ENCODE assay signal across 7 cellular contexts in the genomic region with DNA sequence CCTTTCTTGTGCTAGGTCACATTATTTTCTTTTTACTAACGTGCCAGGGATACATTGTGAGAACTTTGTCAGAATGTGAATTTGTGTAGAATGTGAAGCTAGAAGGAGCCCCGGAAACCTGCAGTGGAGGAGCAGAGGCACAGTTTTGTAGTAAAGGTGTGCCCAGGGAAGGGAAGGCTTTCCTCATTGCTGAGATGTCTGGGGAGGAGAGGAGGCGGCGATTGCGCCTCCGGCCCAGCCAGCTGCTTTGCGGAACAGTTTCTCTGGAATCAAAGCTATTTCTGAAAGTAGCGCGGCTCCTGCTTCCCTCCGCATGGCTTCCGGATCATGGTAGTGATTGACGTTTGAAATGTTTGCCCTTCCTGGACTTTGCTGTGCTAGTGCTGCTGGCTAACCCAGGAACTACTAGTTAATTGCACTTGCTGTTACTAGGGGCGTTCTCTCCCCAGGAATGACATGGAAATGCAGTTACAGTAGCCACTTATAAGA.
DNase-seq lines count a peak whose midpoint lies in the region; ATAC-seq and TF ChIP-seq lines count a peak whose summit lies in the region.

No MANE protein-coding gene starts in this region.

- no peak overlapping the region for H3K4me2 ChIP-seq in osteoblast (ENCODE audit: insufficient read depth, low read length)

- peaks cover 7% of the 10 kb centered on the region for H4K20me1 ChIP-seq in osteoblast (ENCODE audit: insufficient read depth, low read length)

- peak overlapping the region; percentile 33 to 78 (median 67) for H3K27ac ChIP-seq in body of pancreas
- H3K27ac ChIP-seq in right lobe of liver: peak overlapping the region; percentile 8 to 57 (median 26)
- H3K27ac ChIP-seq in stomach: peak overlapping the region; percentile 57 to 82 (median 71)
- no peak overlapping the region for H3K27ac ChIP-seq in osteoblast (ENCODE audit: low read depth, low read length)

- no peaks in the 10 kb centered on the region for H3K27me3 ChIP-seq in body of pancreas
- H3K27me3 ChIP-seq in right lobe of liver: no peaks in the 10 kb centered on the region
- H3K27me3 ChIP-seq in stomach: no peaks in the 10 kb centered on the region
- no peaks in the 10 kb centered on the region for H3K27me3 ChIP-seq in osteoblast (ENCODE audit: insufficient read depth, low read length)

- intact Hi-C loops in body of pancreas (cut with DNase I): no loop called here
- intact Hi-C loops in right lobe of liver (cut with DNase I): no loop called here
- intact Hi-C loops in stomach (cut with DNase I; ENCODE audit: low total_unique reads): no loop called here

- DNase-seq in LNCaP clone FGC (ENCODE audit: low read depth) (no peak), body of pancreas (peak; percentile 47 to 65 (median 58)), right lobe of liver (peak in 1 of 3 donors; percentile 62), stomach (peak; percentile 54), putamen (ENCODE audit: low spot score) (no peak), SKM-1 treated with dmso at 0.1 percent for 144 hours (lab: John Stamatoyannopoulos, UW; ENCODE audit: unreplicated experiment) (no peak), osteoblast (ENCODE audit: insufficient read length, low spot score, missing footprints) (no peak)

- TF ChIP-seq POLR2A in body of pancreas (IDR thresholded peaks at IDR 0.05): no peak
- no peak for TF ChIP-seq POLR2A in right lobe of liver (IDR thresholded peaks at IDR 0.05)
- TF ChIP-seq POLR2A in stomach (IDR thresholded peaks at IDR 0.05): no peak

- no peak overlapping the region for H2AFZ ChIP-seq in osteoblast (ENCODE audit: low read length)

- peak; percentile 84 for ATAC-seq in body of pancreas
- ATAC-seq in right lobe of liver: peak; percentile 89 to 94 (median 90)

- no peak for TF ChIP-seq EP300 in stomach (IDR thresholded peaks at IDR 0.05)

- peaks cover 0 to 6% of the 10 kb centered on the region in 2 donors for H3K36me3 ChIP-seq in body of pancreas (replicated peaks in 1 of 2; ENCODE audit: insufficient read depth in 1 of 2, low read depth in 2 of 2)
- H3K36me3 ChIP-seq in right lobe of liver: peaks cover 0 to 5% (median under 1%) of the 10 kb centered on the region in 4 donors
- peaks cover 16 to 41% (median 25%) of the 10 kb centered on the region in 4 donors for H3K36me3 ChIP-seq in stomach
- peaks cover 6% of the 10 kb centered on the region for H3K36me3 ChIP-seq in osteoblast (ENCODE audit: insufficient read depth, low read length)

- H3K4me3 ChIP-seq in LNCaP clone FGC (ENCODE audit: low read depth, low read length): peak overlapping the region; percentile 34
- no peak overlapping the region for H3K4me3 ChIP-seq in body of pancreas
- H3K4me3 ChIP-seq in right lobe of liver: peak overlapping the region in 2 of 3 donors; percentile 29 to 43
- peak overlapping the region; percentile 2 to 8 (median 7) for H3K4me3 ChIP-seq in stomach
- no peak overlapping the region for H3K4me3 ChIP-seq in osteoblast (ENCODE audit: insufficient read depth, low read length)

- H3K9me3 ChIP-seq in body of pancreas (no peaks in the 10 kb centered on the region), right lobe of liver (no peaks in the 10 kb centered on the region), stomach (no peaks in the 10 kb centered on the region), osteoblast (ENCODE audit: low read depth, low read length) (no peaks in the 10 kb centered on the region)

- H3K79me2 ChIP-seq in osteoblast (ENCODE audit: insufficient read depth, low read length): peaks cover 59% of the 10 kb centered on the region

- 10 to 15% methylated on average over 13 of the region's 13 CpGs for WGBS in body of pancreas, 2 donors
- 10% methylated on average over 9 of the region's 13 CpGs for WGBS in right lobe of liver (ENCODE audit: insufficient coverage, low coverage, low lambda C conversion rate, missing lambda C conversion rate)
- WGBS in stomach, 5 donors: 16 to 29% (median 22%) methylated on average over 13 of the region's 13 CpGs

- H3K4me1 ChIP-seq in body of pancreas (peaks cover 15% of the 10 kb centered on the region), right lobe of liver (peaks cover 0 to 23% (median 11%) of the 10 kb centered on the region in 4 donors), stomach (peaks cover 17 to 58% (median 37%) of the 10 kb centered on the region in 4 donors), osteoblast (ENCODE audit: insufficient read depth, low read length) (peaks cover 18% of the 10 kb centered on the region)

- TF ChIP-seq CTCF in LNCaP clone FGC (IDR thresholded peaks at IDR 0.05; ENCODE audit: control insufficient read depth, extremely low read depth, insufficient read depth) (no peak), body of pancreas (IDR thresholded peaks at IDR 0.05) (peak in 4 of 7 experiments; percentile 13 to 27 (median 20)), right lobe of liver (IDR thresholded peaks at IDR 0.05) (peak in 1 of 4 donors; percentile 13), stomach (IDR thresholded peaks at IDR 0.05) (no peak), osteoblast (IDR thresholded peaks at IDR 0.05; ENCODE audit: extremely low read depth, low read depth, low read length) (no peak)

Comparison
In these comparisons a context has a peak if more than half of its experiments do, and no peak if none do; other contexts are left out.
1. DNase-seq: peak in body of pancreas (4 of 4) and stomach (single experiment); none in LNCaP clone FGC (single experiment), putamen (single experiment), SKM-1 treated with dmso at 0.1 percent for 144 hours (single experiment) and osteoblast (single experiment).
2. H3K4me3 ChIP-seq: peak in LNCaP clone FGC (single experiment), right lobe of liver (2 of 3) and stomach (4 of 4); none in body of pancreas (0 of 2) and osteoblast (single experiment).
3. CTCF ChIP-seq: peak in body of pancreas (4 of 7); none in LNCaP clone FGC (single experiment), stomach (0 of 7) and osteoblast (single experiment).